Comparison of ENCODE assay signal across 8 cellular contexts in the genomic region with DNA sequence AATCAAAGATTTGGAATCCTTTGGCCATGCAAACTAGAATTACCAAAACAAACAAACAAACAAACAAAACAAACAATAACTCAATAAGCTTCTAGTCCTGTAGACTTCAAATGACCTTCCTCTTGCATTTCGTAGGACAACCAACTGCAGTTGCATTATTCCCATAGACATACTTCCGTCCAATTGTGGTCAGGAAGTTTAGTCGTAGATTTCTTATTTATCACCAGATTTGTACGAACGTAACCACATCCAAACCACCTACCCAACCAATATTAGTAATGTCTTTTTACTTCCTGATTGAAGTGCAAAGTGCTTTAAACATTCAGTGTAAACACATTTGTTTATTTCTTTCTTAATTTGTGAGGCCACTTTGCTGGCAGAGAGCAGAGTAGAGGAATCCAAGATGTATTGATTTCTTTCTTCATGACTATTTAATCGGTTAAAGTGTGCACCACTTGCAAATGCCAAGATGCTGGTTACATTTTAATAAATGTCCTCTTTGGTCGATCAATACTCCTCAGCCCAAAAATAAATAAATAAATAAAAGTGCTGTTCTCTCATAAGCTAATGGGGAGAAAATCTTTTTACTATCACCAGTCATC.
"Had no signal": no experiment of that assay in that cellular context is flagged by ENCODE, and none has a peak within 500 bp of the region (broad histone marks: within the 10 kb centered on the region; RNA-seq: fewer than 3 reads in every experiment).

No MANE protein-coding gene starts in this region.

- H3K4me1 Mint-ChIP-seq: GM23338, H9 had no signal

- H3K27ac Mint-ChIP-seq: GM23338, H9, IgD-negative memory B cell had no signal

- H3K4me3 Mint-ChIP-seq: GM23338, H9, IgD-negative memory B cell had no signal

- H3K36me3 Mint-ChIP-seq: IgD-negative memory B cell had no signal

- FAIRE-seq: H1, H54, HTR-8/SVneo had no signal

- DNase-seq: H9, HCEC 1CT, KBM-7 had no signal

- ATAC-seq: GM23338 had no signal

- H3K27me3 Mint-ChIP-seq: IgD-negative memory B cell had no signal

- H3K4me3 ChIP-seq: GM23338 had no signal
